Comparison of ENCODE assay signal across 26 cellular contexts in the genomic region with DNA sequence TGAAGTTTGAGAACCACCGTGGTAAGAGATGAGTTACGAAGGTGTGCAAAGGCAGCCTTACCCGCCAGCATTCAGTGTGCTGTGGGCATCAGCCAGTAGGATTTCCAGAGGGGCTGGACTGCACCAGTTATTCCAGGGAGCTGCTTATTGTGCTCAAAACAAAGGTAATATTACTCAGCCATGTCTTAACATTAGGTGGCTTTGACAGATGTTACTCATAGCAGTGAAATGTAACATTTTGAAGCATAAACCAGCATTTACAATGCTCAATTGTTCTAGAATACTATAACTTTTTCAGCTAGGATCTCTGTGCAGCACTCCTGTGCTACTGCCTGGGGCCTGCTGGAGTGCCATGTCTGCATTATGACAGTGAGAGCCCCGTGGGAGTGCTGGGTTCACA.
"Had no signal": no experiment of that assay in that cellular context is flagged by ENCODE, and none has a peak within 500 bp of the region (broad histone marks: within the 10 kb centered on the region; RNA-seq: fewer than 3 reads in every experiment).

No MANE protein-coding gene starts in this region.

- H3K36me3 Mint-ChIP-seq: activated CD4-positive, alpha-beta memory T cell treated with anti-CD3 and anti-CD28 coated beads for 36 hours; activated naive CD4-positive, alpha-beta T cell treated with anti-CD3 and anti-CD28 coated beads, Interleukin-2, amount 10 ng/mL, durations not matched to agents 7 days and 5 days; stimulated activated effector memory CD8-positive, alpha-beta T cell treated with anti-CD3 and anti-CD28 coated beads, Interleukin-12 subunit alpha, Interleukin-12 subunit beta, amount 100 ng/mL, for 72 hours had no signal

- ATAC-seq: sciatic nerve; stimulated activated effector memory CD8-positive, alpha-beta T cell treated with anti-CD3 and anti-CD28 coated beads, Interleukin-12 subunit alpha, Interleukin-12 subunit beta, amount 100 ng/mL, for 72 hours had no signal

- H3K4me3 Mint-ChIP-seq: activated CD4-positive, alpha-beta memory T cell treated with anti-CD3 and anti-CD28 coated beads for 36 hours; activated CD4-positive, alpha-beta T cell treated with anti-CD3 and anti-CD28 coated beads, Interleukin-2, amount 10 ng/mL, durations not matched to agents 24 days and 14 days; activated naive CD4-positive, alpha-beta T cell treated with anti-CD3 and anti-CD28 coated beads, Interleukin-2, amount 10 ng/mL, durations not matched to agents 7 days and 5 days; activated T-helper 1 cell treated with anti-CD3 and anti-CD28 coated beads, Interleukin-12 subunit alpha, Interleukin-12 subunit beta, Interleukin-2, Interleukin-4 antibody, amounts not matched to agents 30 ng/mL and 10 ng/mL and 1 ng/mL, durations not matched to agents 14 hours and 24 hours and 36 hours; nephron progenitor cell; stimulated activated effector memory CD8-positive, alpha-beta T cell treated with anti-CD3 and anti-CD28 coated beads, Interleukin-12 subunit alpha, Interleukin-12 subunit beta, amount 100 ng/mL, for 72 hours; stimulated activated naive CD8-positive, alpha-beta T cell treated with anti-CD3 and anti-CD28 coated beads, Interleukin-15, Interleukin-2, amounts not matched to agents 100 ng/mL and 50 ng/mL, for 24 hours had no signal

- H3K4me1 Mint-ChIP-seq: activated CD4-positive, alpha-beta T cell treated with anti-CD3 and anti-CD28 coated beads, Interleukin-2, amount 10 ng/mL, durations not matched to agents 24 days and 14 days; activated naive CD4-positive, alpha-beta T cell treated with anti-CD3 and anti-CD28 coated beads, Interleukin-2, amount 10 ng/mL, durations not matched to agents 7 days and 5 days; stimulated activated effector memory CD8-positive, alpha-beta T cell treated with anti-CD3 and anti-CD28 coated beads, Interleukin-12 subunit alpha, Interleukin-12 subunit beta, amount 100 ng/mL, for 72 hours had no signal

- H3K27ac ChIP-seq: esophagus muscularis mucosa, left ventricle myocardium inferior, neutrophil, ovary, skin epidermis, thoracic aorta, uterus had no signal

- H3K27me3 ChIP-seq: esophagus muscularis mucosa, neutrophil, ovary, uterus had no signal

- H3K9me3 ChIP-seq: esophagus muscularis mucosa, left ventricle myocardium inferior, neutrophil, ovary, thoracic aorta, uterus had no signal

- H3K27ac Mint-ChIP-seq: activated CD4-positive, alpha-beta memory T cell treated with anti-CD3 and anti-CD28 coated beads for 36 hours; activated CD4-positive, alpha-beta T cell treated with anti-CD3 and anti-CD28 coated beads, Interleukin-2, amount 10 ng/mL, durations not matched to agents 24 days and 14 days; activated naive CD4-positive, alpha-beta T cell treated with anti-CD3 and anti-CD28 coated beads, Interleukin-2, amount 10 ng/mL, durations not matched to agents 7 days and 5 days; activated T-helper 1 cell treated with anti-CD3 and anti-CD28 coated beads, Interleukin-12 subunit alpha, Interleukin-12 subunit beta, Interleukin-2, Interleukin-4 antibody, amounts not matched to agents 30 ng/mL and 10 ng/mL and 1 ng/mL, durations not matched to agents 14 hours and 24 hours and 36 hours; nephron progenitor cell; progenitor cell of endocrine pancreas; stimulated activated effector memory CD8-positive, alpha-beta T cell treated with anti-CD3 and anti-CD28 coated beads, Interleukin-12 subunit alpha, Interleukin-12 subunit beta, amount 100 ng/mL, for 72 hours; stimulated activated naive CD8-positive, alpha-beta T cell treated with anti-CD3 and anti-CD28 coated beads, Interleukin-15, Interleukin-2, amounts not matched to agents 100 ng/mL and 50 ng/mL, for 24 hours had no signal

- H3K4me3 ChIP-seq: esophagus muscularis mucosa, left ventricle myocardium inferior, ovary, skin epidermis, thoracic aorta, uterus had no signal

- H3K36me3 ChIP-seq: esophagus muscularis mucosa, left ventricle myocardium inferior, neutrophil, ovary, thoracic aorta, uterus had no signal

- H3K27me3 Mint-ChIP-seq: activated naive CD4-positive, alpha-beta T cell treated with anti-CD3 and anti-CD28 coated beads, Interleukin-2, amount 10 ng/mL, durations not matched to agents 7 days and 5 days; progenitor cell of endocrine pancreas; stimulated activated naive CD8-positive, alpha-beta T cell treated with anti-CD3 and anti-CD28 coated beads, Interleukin-15, Interleukin-2, amounts not matched to agents 100 ng/mL and 50 ng/mL, for 24 hours had no signal

- DNase-seq: activated CD4-positive, alpha-beta memory T cell treated with anti-CD3 and anti-CD28 coated beads for 36 hours; activated CD4-positive, alpha-beta T cell treated with anti-CD3 and anti-CD28 coated beads, Interleukin-2, amount 10 ng/mL, durations not matched to agents 24 days and 14 days; activated CD4-positive, CD25-positive, alpha-beta regulatory T cell treated with anti-CD3 and anti-CD28 coated beads, Interleukin-2, amount 50 U/mL, for 72 hours; activated CD8-positive, alpha-beta memory T cell treated with anti-CD3 and anti-CD28 coated beads, Interleukin-2, amount 50 U/mL, for 4 hours; activated effector memory CD4-positive, alpha-beta T cell treated with anti-CD3 and anti-CD28 coated beads, Interleukin-2, amount 50 U/mL, for 16 hours; activated naive CD4-positive, alpha-beta T cell treated with anti-CD3 and anti-CD28 coated beads, Interleukin-2, amount 10 ng/mL, durations not matched to agents 7 days and 5 days; activated T-cell treated with anti-CD3 and anti-CD28 coated beads, Interleukin-2, amount 50 U/mL, for 1 hour; amniotic stem cell; central memory CD4-positive, alpha-beta T cell; foreskin melanocyte; left ventricle myocardium inferior; nephron progenitor cell; ovary; retina; stimulated activated CD4-positive, alpha-beta T cell treated with anti-CD3 and anti-CD28 coated beads, Interleukin-4, amount 100 ng/mL, for 24 hours; trophoblast cell; uterus had no signal

- H3K4me1 ChIP-seq: uterus had no signal

- H3K9me3 Mint-ChIP-seq: activated CD4-positive, alpha-beta memory T cell treated with anti-CD3 and anti-CD28 coated beads for 36 hours; activated CD4-positive, alpha-beta T cell treated with anti-CD3 and anti-CD28 coated beads, Interleukin-2, amount 10 ng/mL, durations not matched to agents 24 days and 14 days; activated naive CD4-positive, alpha-beta T cell treated with anti-CD3 and anti-CD28 coated beads, Interleukin-2, amount 10 ng/mL, durations not matched to agents 7 days and 5 days; activated T-helper 1 cell treated with anti-CD3 and anti-CD28 coated beads, Interleukin-12 subunit alpha, Interleukin-12 subunit beta, Interleukin-2, Interleukin-4 antibody, amounts not matched to agents 30 ng/mL and 10 ng/mL and 1 ng/mL, durations not matched to agents 14 hours and 24 hours and 36 hours; nephron progenitor cell; stimulated activated effector memory CD8-positive, alpha-beta T cell treated with anti-CD3 and anti-CD28 coated beads, Interleukin-12 subunit alpha, Interleukin-12 subunit beta, amount 100 ng/mL, for 72 hours; stimulated activated naive CD8-positive, alpha-beta T cell treated with anti-CD3 and anti-CD28 coated beads, Interleukin-15, Interleukin-2, amounts not matched to agents 100 ng/mL and 50 ng/mL, for 24 hours had no signal
